In genomic region chr7:2114926-2115738, GRCh38 we compare ENCODE assay signal across 23 cellular contexts.
DNase-seq lines count a peak whose midpoint lies in the region; ATAC-seq and TF ChIP-seq lines count a peak whose summit lies in the region.
"Had no signal": no experiment of that assay in that cellular context is flagged by ENCODE, and none has a peak within 500 bp of the region (broad histone marks: within the 10 kb centered on the region; RNA-seq: fewer than 3 reads in every experiment).

No MANE protein-coding gene starts in this region.

- H4K8ac ChIP-seq in H9 (replicated peaks; ENCODE audit: insufficient read length, low read depth, low read length): no peak overlapping the region

- H3K9me3 Mint-ChIP-seq in H9: no peaks in the 10 kb centered on the region
- H3K9me3 Mint-ChIP-seq: central memory CD8-positive, alpha-beta T cell; HFFc6 had no signal

- no peak overlapping the region for H2AK5ac ChIP-seq in H9 (ENCODE audit: insufficient read length, low read length)

- H3K4me1 Mint-ChIP-seq in H9: peaks cover 14 to 26% of the 10 kb centered on the region in 2 experiments

- no peaks in the 10 kb centered on the region; the same call in 1 of the 2 replicates for H3K79me2 ChIP-seq in H9 (ENCODE audit: insufficient read depth, low read length)
- H3K79me2 ChIP-seq in mammary epithelial cell (ENCODE audit: insufficient read depth, low read length): peaks cover 3% of the 10 kb centered on the region
- H3K79me2 ChIP-seq: parathyroid adenoma had no signal

- no peak overlapping the region for H2BK5ac ChIP-seq in H9 (ENCODE audit: insufficient read length, low read length)

- H3K23me2 ChIP-seq in H9 (ENCODE audit: insufficient read length, low read depth, low read length, poor library complexity, severe bottlenecking): no peaks in the 10 kb centered on the region

- TF ChIP-seq POLR2A in gastrocnemius medialis (IDR thresholded peaks at IDR 0.05): no peak

- H3K4ac ChIP-seq in H9 (ENCODE audit: low read depth, low read length): no peak overlapping the region

- H3K79me1 ChIP-seq in H9 (ENCODE audit: insufficient read depth, low read depth, low read length, poor library complexity, severe bottlenecking): no peaks in the 10 kb centered on the region

- no peak overlapping the region for H2BK20ac ChIP-seq in H9 (ENCODE audit: low read depth, low read length, poor library complexity, severe bottlenecking)

- H3K36me3 Mint-ChIP-seq in H9 (ENCODE audit: insufficient read depth in 1 of 3, low read depth in 3 of 3): peaks cover 0 to 19% (median 6%) of the 10 kb centered on the region in 3 experiments; a peak in 4 of 7 replicates

- DNase-seq in H9 (no peak), mammary epithelial cell (no peak), gastrocnemius medialis (no peak), SIG-M5 (lab: John Stamatoyannopoulos, UW) (no peak), posterior cingulate gyrus (no peak)
- DNase-seq in effector CD4-positive, alpha-beta T cell: no peak
- DNase-seq: activated CD4-positive, alpha-beta T cell treated with anti-CD3 and anti-CD28 coated beads, Interleukin-2, amount 50 U/mL, for 4 hours; activated T-cell treated with anti-CD3 and anti-CD28 coated beads, Interleukin-2, amount 50 U/mL, for 48 hours; Caco-2; GDM1; HFFc6; kidney glomerular epithelial cell; mucosa of descending colon; NCI-H1694 treated with DMSO at 0.1 percent for 48 hours; NCI-H446 treated with DMSO at 0.1 percent for 48 hours; stimulated activated CD4-positive, alpha-beta T cell treated with anti-CD3 and anti-CD28 coated beads, Interleukin-12 subunit alpha, Interleukin-12 subunit beta, amount 100 ng/mL, for 4 hours; stimulated activated CD4-positive, alpha-beta T cell treated with anti-CD3 and anti-CD28 coated beads, Interleukin-4, amount 100 ng/mL, for 1 hour had no signal

- dilution Hi-C loops in mammary epithelial cell (cut with HindIII; ENCODE audit: low sequenced_read_pairs): no loop called here

- H4K20me1 ChIP-seq in BLaER1 treated with 17β-estradiol and CSF1 and Interleukin-3, amounts not matched to agents 10 nM and 100 nM: peaks cover 7 to 89% (median 52%) of the 10 kb centered on the region in 11 experiments; a peak in 19 of 22 replicates
- H4K20me1 ChIP-seq in H9 (ENCODE audit: control insufficient read depth, insufficient read depth, insufficient read length): no peaks in the 10 kb centered on the region
- H4K20me1 ChIP-seq in mammary epithelial cell (ENCODE audit: insufficient read depth, low read length): no peaks in the 10 kb centered on the region

- H3K56ac ChIP-seq in H9 (ENCODE audit: insufficient read length, low read depth, low read length): no peak overlapping the region

- peak overlapping the region in 2 of 3 experiments; percentile 62 to 82; a peak in 4 of 7 replicates for H3K27ac Mint-ChIP-seq in H9

- CTCF ChIA-PET in mammary epithelial cell (lab: Charles Lee; ENCODE audit: low non-redundant PET): no interaction called here

- peaks cover 0 to 5% (median 0%) of the 10 kb centered on the region in 11 experiments; a peak in 1 of 22 replicates for H3K27me3 ChIP-seq in BLaER1 treated with 17β-estradiol and CSF1 and Interleukin-3, amounts not matched to agents 10 nM and 100 nM
- H3K27me3 ChIP-seq in H9 (ENCODE audit: insufficient read depth, low read length) (no peaks in the 10 kb centered on the region), mammary epithelial cell (ENCODE audit: insufficient read depth, low read length) (no peaks in the 10 kb centered on the region), gastrocnemius medialis (no peaks in the 10 kb centered on the region)
- H3K27me3 ChIP-seq: esophagus muscularis mucosa, upper lobe of left lung had no signal

- no peak overlapping the region for H4K5ac ChIP-seq in H9 (ENCODE audit: insufficient read length, low read depth, low read length)

- no peak overlapping the region; a peak in 1 of 5 replicates for H3K4me3 Mint-ChIP-seq in H9
- H3K4me3 Mint-ChIP-seq: central memory CD8-positive, alpha-beta T cell had no signal

- H3K27me3 Mint-ChIP-seq in H9 (ENCODE audit: low read depth): no peaks in the 10 kb centered on the region; the same call in 1 of the 2 replicates
- H3K27me3 Mint-ChIP-seq: central memory CD8-positive, alpha-beta T cell had no signal

- H2BK120ac ChIP-seq in H9 (ENCODE audit: low read depth, low read length, poor library complexity, severe bottlenecking): no peak overlapping the region

- H2BK12ac ChIP-seq in H9 (ENCODE audit: insufficient read length, low read depth, low read length): no peak overlapping the region

- H3K23ac ChIP-seq in H9 (ENCODE audit: insufficient read length, low read depth, low read length): no peak overlapping the region

- intact Hi-C loops in mammary epithelial cell (cut with micrococcal nuclease) (no loop called here), gastrocnemius medialis (cut with DNase I; ENCODE audit: low total_unique reads) (no loop called here), posterior cingulate gyrus (cut with DNase I) (loop anchor here (5.0 kb wide), 1 partner anchor 37 kb away; no protein-coding TSS in a partner anchor)

- ATAC-seq in gastrocnemius medialis: no peak
- ATAC-seq: mucosa of descending colon had no signal

- no peak for TF ChIP-seq CTCF in H9 (conservative IDR thresholded peaks at IDR 0.05)
- TF ChIP-seq CTCF in mammary epithelial cell (conservative IDR thresholded peaks at IDR 0.05 in 1 of 2, IDR thresholded peaks at IDR 0.05 in 1 of 2; ENCODE audit: extremely low read depth in 1 of 2, insufficient read depth in 1 of 2, low read depth in 1 of 2, low read length in 2 of 2): no peak
- TF ChIP-seq CTCF in gastrocnemius medialis (IDR thresholded peaks at IDR 0.05 in 4 of 5, conservative IDR thresholded peaks at IDR 0.05 in 1 of 5): no peak

- H3K9ac ChIP-seq in BLaER1 treated with 17β-estradiol and CSF1 and Interleukin-3, amounts not matched to agents 10 nM and 100 nM: peak overlapping the region in 6 of 11 experiments; percentile 12 to 62 (median 50); a peak in 8 of 22 replicates
- no peak overlapping the region for H3K9ac ChIP-seq in H9 (ENCODE audit: extremely low read depth, insufficient read length, low read length)
- H3K9ac ChIP-seq in mammary epithelial cell (ENCODE audit: insufficient read depth, low read length): no peak overlapping the region
- H3K9ac ChIP-seq: parathyroid adenoma had no signal

- BruUV-seq in mammary epithelial cell (replicated peaks; lab: Mats Ljungman, UMichigan): no TSS peak

- H3K14ac ChIP-seq in H9 (ENCODE audit: insufficient read depth, low read length): no peak overlapping the region; the same call in 1 of the 2 replicates

- H2AFZ ChIP-seq in H9 (ENCODE audit: low read length) (no peak overlapping the region), mammary epithelial cell (ENCODE audit: low read depth, low read length) (no peak overlapping the region)
- H2AFZ ChIP-seq: parathyroid adenoma had no signal

- no peak overlapping the region for H3K18ac ChIP-seq in H9 (ENCODE audit: insufficient read length, low read depth, low read length)

- H3K36me3 ChIP-seq in BLaER1 treated with 17β-estradiol and CSF1 and Interleukin-3, amounts not matched to agents 10 nM and 100 nM: peaks cover 12 to 46% (median 19%) of the 10 kb centered on the region in 11 experiments; a peak in 21 of 22 replicates
- no peaks in the 10 kb centered on the region for H3K36me3 ChIP-seq in mammary epithelial cell (ENCODE audit: insufficient read depth, low read length)
- no peaks in the 10 kb centered on the region for H3K36me3 ChIP-seq in gastrocnemius medialis
- H3K36me3 ChIP-seq: upper lobe of left lung had no signal

- peak overlapping the region in 8 of 11 experiments; percentile 30 to 63 (median 44); a peak in 14 of 22 replicates for H3K27ac ChIP-seq in BLaER1 treated with 17β-estradiol and CSF1 and Interleukin-3, amounts not matched to agents 10 nM and 100 nM
- H3K27ac ChIP-seq in H9 (ENCODE audit: insufficient read length, low read depth, low read length): no peak overlapping the region
- H3K27ac ChIP-seq in mammary epithelial cell (ENCODE audit: insufficient read depth, low read depth, low read length): no peak overlapping the region
- H3K27ac ChIP-seq in gastrocnemius medialis: peak overlapping the region; percentile 66 to 81 (median 74)
- H3K27ac ChIP-seq: C4-2B had no signal

- no peak overlapping the region for H3T11ph ChIP-seq in H9 (ENCODE audit: low read length)

- no peak overlapping the region for H4K91ac ChIP-seq in H9 (ENCODE audit: insufficient read length, low read depth, low read length)

- in situ Hi-C loops in mammary epithelial cell (cut with MboI; ENCODE audit: low sequenced_read_pairs in 2 of 2): no loop called here
- in situ Hi-C loops in gastrocnemius medialis (cut with MboI; ENCODE audit: low sequenced_read_pairs in 4 of 4): no loop called here

- no CpG with 5 or more reads among the region's 49 CpGs for WGBS in H9 (ENCODE audit: extremely low coverage, insufficient read length, low lambda C conversion rate)
- whole genome bisulfite sequencing in mammary epithelial cell (ENCODE audit: low coverage, missing lambda C conversion rate): 95% methylated on average over 32 of the region's 49 CpGs

- H3K4me2 ChIP-seq in BLaER1 treated with 17β-estradiol and CSF1 and Interleukin-3, amounts not matched to agents 10 nM and 100 nM: peak overlapping the region; percentile 63 to 99 (median 94)
- H3K4me2 ChIP-seq in H9 (ENCODE audit: insufficient read depth, insufficient read length, low read length) (no peak overlapping the region), mammary epithelial cell (ENCODE audit: insufficient read depth, low read depth, low read length) (peak overlapping the region; percentile 79)

- peaks cover 8 to 22% (median 15%) of the 10 kb centered on the region in 11 experiments; a peak in 19 of 22 replicates for H3K9me3 ChIP-seq in BLaER1 treated with 17β-estradiol and CSF1 and Interleukin-3, amounts not matched to agents 10 nM and 100 nM (replicated peaks in 1 of 11)
- H3K9me3 ChIP-seq in H9 (ENCODE audit: control insufficient read depth, low read depth, low read length) (no peaks in the 10 kb centered on the region), mammary epithelial cell (replicated peaks; ENCODE audit: insufficient read depth, low read length) (no peaks in the 10 kb centered on the region), gastrocnemius medialis (no peaks in the 10 kb centered on the region)
- H3K9me3 ChIP-seq: Caco-2, esophagus muscularis mucosa, mucosa of descending colon, upper lobe of left lung had no signal

- peak overlapping the region in 2 of 10 experiments; percentile 14 to 19; a peak in 1 of 20 replicates for H3K4me3 ChIP-seq in BLaER1 treated with 17β-estradiol and CSF1 and Interleukin-3, amounts not matched to agents 10 nM and 100 nM
- H3K4me3 ChIP-seq in mammary epithelial cell (replicated peaks in 1 of 3; ENCODE audit: insufficient read depth in 1 of 3, low read depth in 2 of 3, low read length in 3 of 3) (no peak overlapping the region), gastrocnemius medialis (no peak overlapping the region)
- H3K4me3 ChIP-seq: esophagus muscularis mucosa, mucosa of descending colon, upper lobe of left lung had no signal

- no peak overlapping the region for H2BK15ac ChIP-seq in H9 (ENCODE audit: low read depth, low read length)

- H3K4me1 ChIP-seq in BLaER1 treated with 17β-estradiol and CSF1 and Interleukin-3, amounts not matched to agents 10 nM and 100 nM: peaks cover 70 to 100% (median 100%) of the 10 kb centered on the region in 10 experiments
- no peaks in the 10 kb centered on the region for H3K4me1 ChIP-seq in H9 (ENCODE audit: insufficient read depth, low read length)
- H3K4me1 ChIP-seq in mammary epithelial cell (ENCODE audit: insufficient read depth, low read length): peaks cover 48% of the 10 kb centered on the region
- peaks cover 18 to 31% of the 10 kb centered on the region in 2 donors for H3K4me1 ChIP-seq in gastrocnemius medialis
- H3K4me1 ChIP-seq: parathyroid adenoma had no signal

Comparison
In these comparisons a context has a peak if more than half of its experiments do, and no peak if none do; other contexts are left out.
1. H3K27ac ChIP-seq: peak in BLaER1 treated with 17β-estradiol and CSF1 and Interleukin-3, amounts not matched to agents 10 nM and 100 nM (8 of 11) and gastrocnemius medialis (4 of 4); none in H9 (single experiment) and mammary epithelial cell (single experiment).
2. H3K9ac ChIP-seq: peak in BLaER1 treated with 17β-estradiol and CSF1 and Interleukin-3, amounts not matched to agents 10 nM and 100 nM (6 of 11); none in H9 (single experiment) and mammary epithelial cell (single experiment).